ENCODE assay signal across 4 cellular contexts in genomic region chr15:60214201-60214600, GRCh38.
"Had no signal": no experiment of that assay in that cellular context is flagged by ENCODE, and none has a peak within 500 bp of the region (broad histone marks: within the 10 kb centered on the region; RNA-seq: fewer than 3 reads in every experiment).

No MANE protein-coding gene starts in this region.

- DNase-seq: H9, HFFc6, IMR-90, KBM-7 had no signal
